ENCODE assay signal across 10 cellular contexts in genomic region chr7:10022957-10023356, GRCh38.
DNase-seq lines count a peak whose midpoint lies in the region; ATAC-seq and TF ChIP-seq lines count a peak whose summit lies in the region.
"Had no signal": no experiment of that assay in that cellular context is flagged by ENCODE, and none has a peak within 500 bp of the region (broad histone marks: within the 10 kb centered on the region; RNA-seq: fewer than 3 reads in every experiment).

No MANE protein-coding gene starts in this region.

- no peak for ATAC-seq in GM18502 (IDR thresholded peaks at IDR 0.05; ENCODE audit: poor library complexity, unreplicated experiment)
- no peak for ATAC-seq in activated naive CD8-positive, alpha-beta T cell treated with anti-CD3 and anti-CD28 coated beads, Interleukin-2, amount 50 U/mL, for 24 hours
- no peak for ATAC-seq in GM21529 (IDR thresholded peaks at IDR 0.05; ENCODE audit: unreplicated experiment)

- no peak overlapping the region for H3K27ac ChIP-seq in neural progenitor cell

- no peaks in the 10 kb centered on the region for H3F3A ChIP-seq in neural progenitor cell (ENCODE audit: low read depth)

- no peaks in the 10 kb centered on the region for H3K4me1 ChIP-seq in neural progenitor cell

- in situ Hi-C loops in G401 (cut with HindIII; ENCODE audit: low sequenced_read_pairs), result no loop called here

- H3K9me3 ChIP-seq in neural progenitor cell (ENCODE audit: low read depth), result no peaks in the 10 kb centered on the region

- no peaks in the 10 kb centered on the region for H3K36me3 Mint-ChIP-seq in neural progenitor cell
- no peaks in the 10 kb centered on the region for H3K36me3 Mint-ChIP-seq in activated naive CD8-positive, alpha-beta T cell treated with anti-CD3 and anti-CD28 coated beads, Interleukin-2, amount 50 U/mL, for 24 hours (ENCODE audit: low read depth)

- H3K79me2 ChIP-seq in neural progenitor cell (ENCODE audit: low read depth), result no peaks in the 10 kb centered on the region

- H3K4me1 Mint-ChIP-seq in neural progenitor cell, result no peaks in the 10 kb centered on the region
- no peaks in the 10 kb centered on the region for H3K4me1 Mint-ChIP-seq in activated naive CD8-positive, alpha-beta T cell treated with anti-CD3 and anti-CD28 coated beads, Interleukin-2, amount 50 U/mL, for 24 hours

- no peak overlapping the region for H3K4me3 ChIP-seq in neural progenitor cell

- no peaks in the 10 kb centered on the region for H4K20me1 ChIP-seq in neural progenitor cell (ENCODE audit: low read depth)

- DNase-seq in G401 (ENCODE audit: low spot score) (peak; percentile 10), NCI-H446 (lab: John Stamatoyannopoulos, UW) (peak; percentile 54 to 84), ecto neural progenitor cell (ENCODE audit: low spot score) (peak; percentile 53), neural progenitor cell (ENCODE audit: low spot score) (peak; percentile 62), activated gamma-delta T cell treated with Interleukin-2 at 50 U/mL for 16 hours (no peak)
- no peak for DNase-seq in activated naive CD8-positive, alpha-beta T cell treated with anti-CD3 and anti-CD28 coated beads, Interleukin-2, amount 50 U/mL, for 24 hours
- DNase-seq: effector memory CD4-positive, alpha-beta T cell; NCI-H2227 treated with DMSO at 0.1 percent for 48 hours had no signal

- no peaks in the 10 kb centered on the region for H3K36me3 ChIP-seq in neural progenitor cell

- no peaks in the 10 kb centered on the region for H3K9me3 Mint-ChIP-seq in neural progenitor cell
- H3K9me3 Mint-ChIP-seq in activated naive CD8-positive, alpha-beta T cell treated with anti-CD3 and anti-CD28 coated beads, Interleukin-2, amount 50 U/mL, for 24 hours, result peaks cover 9% of the 10 kb centered on the region

- H3K27ac Mint-ChIP-seq in neural progenitor cell, result no peak overlapping the region
- H3K27ac Mint-ChIP-seq in activated naive CD8-positive, alpha-beta T cell treated with anti-CD3 and anti-CD28 coated beads, Interleukin-2, amount 50 U/mL, for 24 hours, result no peak overlapping the region

- H3K27me3 Mint-ChIP-seq in neural progenitor cell (ENCODE audit: insufficient read depth, low read depth), result no peaks in the 10 kb centered on the region
- no peaks in the 10 kb centered on the region for H3K27me3 Mint-ChIP-seq in activated naive CD8-positive, alpha-beta T cell treated with anti-CD3 and anti-CD28 coated beads, Interleukin-2, amount 50 U/mL, for 24 hours

- H2AFZ ChIP-seq in neural progenitor cell (replicated peaks), result peak overlapping the region; percentile 52

- TF ChIP-seq CTCF in neural progenitor cell (IDR thresholded peaks at IDR 0.05), result peak; percentile 57

- no peak overlapping the region for H3K9ac ChIP-seq in neural progenitor cell

- no peak overlapping the region for H3K4me2 ChIP-seq in neural progenitor cell

- H3K27me3 ChIP-seq in neural progenitor cell, result no peaks in the 10 kb centered on the region

- H3K4me3 Mint-ChIP-seq in neural progenitor cell, result no peak overlapping the region
- no peak overlapping the region for H3K4me3 Mint-ChIP-seq in activated naive CD8-positive, alpha-beta T cell treated with anti-CD3 and anti-CD28 coated beads, Interleukin-2, amount 50 U/mL, for 24 hours

Comparison
In these comparisons a context has a peak if more than half of its experiments do, and no peak if none do; other contexts are left out.
1. DNase-seq: peak in G401 (single experiment), NCI-H446 (2 of 2), ecto neural progenitor cell (single experiment) and neural progenitor cell (single experiment); none in activated gamma-delta T cell treated with Interleukin-2 at 50 U/mL for 16 hours (single experiment) and activated naive CD8-positive, alpha-beta T cell treated with anti-CD3 and anti-CD28 coated beads, Interleukin-2, amount 50 U/mL, for 24 hours (single experiment).